In genomic region chr14:103529383-103530365, GRCh38 we compare ENCODE assay signal across 8 cellular contexts. TPM values are rescaled to one million over a fixed set of nuclear protein-coding genes. Genes with fewer than 3 reads are reported as not detected.
DNase-seq lines count a peak whose midpoint lies in the region; ATAC-seq and TF ChIP-seq lines count a peak whose summit lies in the region.

No MANE protein-coding gene starts in this region.

- H3K36me3 Mint-ChIP-seq in CD4-positive, CD25-positive, alpha-beta regulatory T cell: no peaks in the 10 kb centered on the region

- TF ChIP-seq EP300 in neural cell (conservative IDR thresholded peaks at IDR 0.05; ENCODE audit: poor library complexity, severe bottlenecking): no peak

- H3K27me3 Mint-ChIP-seq in CD4-positive, CD25-positive, alpha-beta regulatory T cell: peaks cover 13% of the 10 kb centered on the region

- H3F3A ChIP-seq in Loucy (ENCODE audit: low read depth): no peaks in the 10 kb centered on the region
- H3F3A ChIP-seq in neural cell (ENCODE audit: insufficient read depth, low read length, poor library complexity, severe bottlenecking): no peaks in the 10 kb centered on the region

- no peaks in the 10 kb centered on the region for H3K9me2 ChIP-seq in Loucy (replicated peaks; ENCODE audit: low read depth, low read length)
- no peaks in the 10 kb centered on the region for H3K9me2 ChIP-seq in neural cell (ENCODE audit: insufficient read depth, low read length)

- no peaks in the 10 kb centered on the region for H3K9me3 ChIP-seq in CD4-positive, CD25-positive, alpha-beta regulatory T cell (ENCODE audit: control insufficient read depth in 2 of 2, low read length in 2 of 2)
- H3K9me3 ChIP-seq in Loucy (ENCODE audit: insufficient read depth, low read depth, low read length) (no peaks in the 10 kb centered on the region), ectodermal cell (ENCODE audit: control insufficient read depth, low read length) (no peaks in the 10 kb centered on the region), neural cell (ENCODE audit: low read length) (no peaks in the 10 kb centered on the region)

- peak overlapping the region; percentile 78 for H3K4me3 ChIP-seq in CD4-positive, CD25-positive, alpha-beta regulatory T cell (ENCODE audit: low read depth, low read length)
- peak overlapping the region; percentile 90 for H3K4me3 ChIP-seq in Loucy (ENCODE audit: low read length, poor library complexity, severe bottlenecking)
- H3K4me3 ChIP-seq in ectodermal cell (ENCODE audit: insufficient read depth, low read depth, low read length): peak overlapping the region; percentile 78
- H3K4me3 ChIP-seq in neural cell (ENCODE audit: low read length): peak overlapping the region; percentile 92

- peaks cover 0 to 3% (median 0%) of the 10 kb centered on the region in 7 donors for H3K9me3 Mint-ChIP-seq in CD4-positive, CD25-positive, alpha-beta regulatory T cell

- H4K20me1 ChIP-seq in Loucy (ENCODE audit: insufficient read depth, low read length, poor library complexity, severe bottlenecking) (peaks cover 11% of the 10 kb centered on the region), neural cell (ENCODE audit: insufficient read depth) (no peaks in the 10 kb centered on the region)

- H3K27ac Mint-ChIP-seq in CD4-positive, CD25-positive, alpha-beta regulatory T cell: peak overlapping the region; percentile 92 to 98 (median 97)

- no peaks in the 10 kb centered on the region for H3K36me3 ChIP-seq in CD4-positive, CD25-positive, alpha-beta regulatory T cell (ENCODE audit: control insufficient read depth, insufficient read depth, low read length)
- H3K36me3 ChIP-seq in Loucy (ENCODE audit: insufficient read depth, low read length): no peaks in the 10 kb centered on the region
- no peaks in the 10 kb centered on the region for H3K36me3 ChIP-seq in ectodermal cell (ENCODE audit: control insufficient read depth, insufficient read depth, low read length)
- H3K36me3 ChIP-seq in neural cell (ENCODE audit: insufficient read depth, low read length): no peaks in the 10 kb centered on the region

- H3K4me2 ChIP-seq in Loucy (ENCODE audit: low read depth, low read length, poor library complexity, severe bottlenecking) (peak overlapping the region; percentile 97), neural cell (ENCODE audit: low read length) (peak overlapping the region; percentile 91)

- DNase-seq in CD4-positive, CD25-positive, alpha-beta regulatory T cell: no peak
- DNase-seq in iPS-NIHi7 (ENCODE audit: extremely low spot score) (no peak), activated gamma-delta T cell (lab: John Stamatoyannopoulos, UW) (no peak), NCI-H128 (lab: John Stamatoyannopoulos, UW; ENCODE audit: unreplicated experiment) (no peak), NCI-H524 (lab: John Stamatoyannopoulos, UW) (no peak)

- peaks cover 29% of the 10 kb centered on the region for H3K4me1 ChIP-seq in CD4-positive, CD25-positive, alpha-beta regulatory T cell (ENCODE audit: control insufficient read depth, insufficient read depth, low read length, poor library complexity, severe bottlenecking)
- peaks cover 13% of the 10 kb centered on the region for H3K4me1 ChIP-seq in Loucy (ENCODE audit: insufficient read depth, low read length, poor library complexity, severe bottlenecking)
- peaks cover 13% of the 10 kb centered on the region for H3K4me1 ChIP-seq in ectodermal cell (ENCODE audit: control insufficient read depth, insufficient read depth, low read length)

- no peak for ATAC-seq in CD4-positive, CD25-positive, alpha-beta regulatory T cell (ENCODE audit: low read depth in 2 of 2)

- H2AFZ ChIP-seq in Loucy (ENCODE audit: low read length): peak overlapping the region; percentile 83
- H2AFZ ChIP-seq in neural cell (ENCODE audit: low read depth, low read length): no peak overlapping the region

- H3K79me2 ChIP-seq in Loucy (ENCODE audit: insufficient read depth, low read length) (peaks cover 31% of the 10 kb centered on the region; the same call in 1 of the 2 replicates), neural cell (replicated peaks; ENCODE audit: insufficient read depth, low read length) (peaks cover 15% of the 10 kb centered on the region)

- peaks cover 0 to 46% (median 14%) of the 10 kb centered on the region in 4 donors for H3K4me1 Mint-ChIP-seq in CD4-positive, CD25-positive, alpha-beta regulatory T cell

- H3K9ac ChIP-seq in Loucy (ENCODE audit: low read depth, low read length, poor library complexity, severe bottlenecking): peak overlapping the region; percentile 74
- peak overlapping the region; percentile 65 for H3K9ac ChIP-seq in neural cell (ENCODE audit: low read length)

- no peak for TF ChIP-seq RAD21 in neural cell (conservative IDR thresholded peaks at IDR 0.05)

- TF ChIP-seq CTCF in Loucy (conservative IDR thresholded peaks at IDR 0.05; ENCODE audit: low read length) (no peak), neural cell (IDR thresholded peaks at IDR 0.05; ENCODE audit: poor library complexity, severe bottlenecking) (no peak)

- peak overlapping the region; percentile 83 for H3K27ac ChIP-seq in CD4-positive, CD25-positive, alpha-beta regulatory T cell (ENCODE audit: insufficient read depth, low read length, poor library complexity, severe bottlenecking)
- H3K27ac ChIP-seq in ectodermal cell (ENCODE audit: insufficient read depth, low read depth, low read length, poor library complexity, severe bottlenecking): no peak overlapping the region
- no peak overlapping the region for H3K27ac ChIP-seq in neural cell (ENCODE audit: low read length)

- H3K27me3 ChIP-seq in CD4-positive, CD25-positive, alpha-beta regulatory T cell (ENCODE audit: control insufficient read depth, insufficient read depth, low read length): no peaks in the 10 kb centered on the region
- H3K27me3 ChIP-seq in Loucy (ENCODE audit: insufficient read depth, low read length, poor library complexity, severe bottlenecking) (no peaks in the 10 kb centered on the region), ectodermal cell (ENCODE audit: control insufficient read depth, insufficient read depth, low read length, poor library complexity, severe bottlenecking) (peaks cover 3% of the 10 kb centered on the region), neural cell (ENCODE audit: insufficient read depth, low read depth, low read length) (no peaks in the 10 kb centered on the region)

- H3K4me3 Mint-ChIP-seq in CD4-positive, CD25-positive, alpha-beta regulatory T cell: peak overlapping the region; percentile 90 to 95 (median 91)

- 55% methylated on average over 42 of the region's 42 CpGs for WGBS in ectodermal cell, 2 experiments

TF ChIP-seq in neural cell, 6 proteins besides CTCF, POLR2A, EP300 and RAD21 (continues in another document):
- no peak for TF ChIP-seq POLR2AphosphoS5 (IDR thresholded peaks at IDR 0.05)
- TF ChIP-seq EZH2 (IDR thresholded peaks at IDR 0.05; ENCODE audit: borderline replicate concordance, insufficient read depth, low read length, poor library complexity, severe bottlenecking): no peak
- TF ChIP-seq MXI1 (conservative IDR thresholded peaks at IDR 0.05; ENCODE audit: poor library complexity, severe bottlenecking): no peak
- no peak for TF ChIP-seq TAF1 (IDR thresholded peaks at IDR 0.05; ENCODE audit: low read depth)

RNA-seq across cellular contexts. Expression of gene TRMT61A, which starts 0.7 kb away (rescaled TPM):
- total RNA-seq in CD4-positive, CD25-positive, alpha-beta regulatory T cell: 9.7 TPM
- 1 to 10 TPM; 3.7 to 7.5 (median 6.1) TPM for polyA plus RNA-seq in CD4-positive, CD25-positive, alpha-beta regulatory T cell
- polyA plus RNA-seq in ectodermal cell (2013, experiment 1 of 4): 4.6 TPM
- 4.4 TPM for polyA plus RNA-seq in ectodermal cell (2013, experiment 2 of 4)
- 3.9 TPM for polyA plus RNA-seq in ectodermal cell (2013, experiment 3 of 4)
- polyA plus RNA-seq in ectodermal cell (2013, experiment 4 of 4): 3.8 TPM
- polyA plus RNA-seq in neural cell: 8.2 and 10.2 TPM in 2 replicates
- 5.9 and 6.8 TPM in 2 replicates for polyA minus RNA-seq in neural cell

RNA-seq across cellular contexts. Expression of gene CKB, which starts 7.0 kb away (rescaled TPM):
- total RNA-seq in CD4-positive, CD25-positive, alpha-beta regulatory T cell: 5.8 TPM
- polyA plus RNA-seq in CD4-positive, CD25-positive, alpha-beta regulatory T cell: 1 to 10 TPM in 3 of 4 donors, not detected in 1; 1.4 to 1.7 (median 1.7) TPM
- 293 TPM for polyA plus RNA-seq in ectodermal cell (2013, experiment 1 of 4)
- 253 TPM for polyA plus RNA-seq in ectodermal cell (2013, experiment 2 of 4)
- 281 TPM for polyA plus RNA-seq in ectodermal cell (2013, experiment 3 of 4)
- polyA plus RNA-seq in ectodermal cell (2013, experiment 4 of 4): 303 TPM
- polyA plus RNA-seq in neural cell: 918 and 1,148 TPM in 2 replicates
- 398 and 444 TPM in 2 replicates for polyA minus RNA-seq in neural cell

RNA-seq across cellular contexts. Expression of gene BAG5, which starts 32.8 kb away (rescaled TPM):
- 31.8 TPM for total RNA-seq in CD4-positive, CD25-positive, alpha-beta regulatory T cell
- 10 to 100 TPM; 33.4 to 42.4 (median 39.9) TPM for polyA plus RNA-seq in CD4-positive, CD25-positive, alpha-beta regulatory T cell
- polyA plus RNA-seq in ectodermal cell (2013, experiment 1 of 4): 28.7 TPM
- polyA plus RNA-seq in ectodermal cell (2013, experiment 2 of 4): 26.9 TPM
- polyA plus RNA-seq in ectodermal cell (2013, experiment 3 of 4): 18.3 TPM
- 21.0 TPM for polyA plus RNA-seq in ectodermal cell (2013, experiment 4 of 4)
- 25.5 and 27.2 TPM in 2 replicates for polyA plus RNA-seq in neural cell
- 53.6 and 58.3 TPM in 2 replicates for polyA minus RNA-seq in neural cell

RNA-seq across cellular contexts. Expression of gene COA8, which starts 33.1 kb away (rescaled TPM):
- total RNA-seq in CD4-positive, CD25-positive, alpha-beta regulatory T cell: 15.1 TPM
- polyA plus RNA-seq in CD4-positive, CD25-positive, alpha-beta regulatory T cell: 10 to 100 TPM; 32.3 to 55.0 (median 49.6) TPM
- polyA plus RNA-seq in ectodermal cell (2013, experiment 1 of 4): 28.8 TPM
- polyA plus RNA-seq in ectodermal cell (2013, experiment 2 of 4): 32.2 TPM
- polyA plus RNA-seq in ectodermal cell (2013, experiment 3 of 4): 31.8 TPM
- polyA plus RNA-seq in ectodermal cell (2013, experiment 4 of 4): 51.8 TPM
- 86.5 and 169 TPM in 2 replicates for polyA plus RNA-seq in neural cell
- 36.3 and 39.6 TPM in 2 replicates for polyA minus RNA-seq in neural cell

Comparison
In these comparisons a context has a peak if more than half of its experiments do, and no peak if none do; other contexts are left out.
1. RNA of gene CKB, which starts 7.0 kb away (polyA plus RNA-seq): 918 to 1,148 TPM in neural cell; 1.4 to 1.7 TPM in CD4-positive, CD25-positive, alpha-beta regulatory T cell; every median in the first group is over 100 times any median in the second.
2. Peak in every context shown above with its lines, with median percentiles within 50 percentile points of each other: H3K4me3 ChIP-seq.